Comparison of ENCODE assay signal across 1 cellular context in the genomic region with DNA sequence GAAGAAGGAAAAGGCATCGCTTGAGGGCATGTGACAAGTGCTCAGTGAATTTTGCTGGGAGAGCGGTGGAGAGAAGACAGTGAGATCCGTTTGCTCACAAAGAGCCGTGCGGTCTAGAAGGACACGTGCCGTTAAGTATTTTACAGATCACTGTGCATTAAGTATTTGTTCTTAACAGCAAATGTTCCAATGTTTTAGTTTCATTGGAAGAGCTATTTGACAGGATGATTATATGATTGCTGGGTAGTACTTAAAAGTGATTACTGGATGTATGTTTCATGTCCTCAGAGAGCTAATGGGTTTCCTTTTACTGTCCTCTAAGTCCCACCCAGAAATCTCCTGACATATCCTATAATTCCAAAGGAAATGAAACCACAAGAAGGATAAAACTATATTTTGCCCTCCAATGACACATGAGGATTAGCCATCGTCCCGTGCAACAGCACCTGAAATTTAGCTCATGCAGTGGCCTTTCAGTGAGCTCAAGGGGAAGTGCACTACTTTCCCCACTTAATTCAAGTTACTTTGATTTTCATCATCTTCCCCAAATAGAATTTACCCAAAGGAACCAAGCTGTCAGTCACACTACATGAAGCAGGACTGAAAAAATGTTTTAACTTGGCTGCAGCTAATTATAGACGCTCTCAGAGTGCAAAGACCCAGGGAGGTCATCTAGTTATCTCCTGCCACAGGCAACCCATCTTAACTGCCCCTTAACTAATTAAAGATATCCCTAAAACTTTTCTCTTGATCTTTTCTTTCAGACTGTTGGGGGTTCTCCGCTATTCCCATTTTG.
TF ChIP-seq lines count a peak whose summit lies in the region.

No MANE protein-coding gene starts in this region.

TF ChIP-seq in H1, 55 proteins besides CTCF, POLR2A, EP300 and RAD21 (continued from another document):
- TF ChIP-seq, protein P1, sequence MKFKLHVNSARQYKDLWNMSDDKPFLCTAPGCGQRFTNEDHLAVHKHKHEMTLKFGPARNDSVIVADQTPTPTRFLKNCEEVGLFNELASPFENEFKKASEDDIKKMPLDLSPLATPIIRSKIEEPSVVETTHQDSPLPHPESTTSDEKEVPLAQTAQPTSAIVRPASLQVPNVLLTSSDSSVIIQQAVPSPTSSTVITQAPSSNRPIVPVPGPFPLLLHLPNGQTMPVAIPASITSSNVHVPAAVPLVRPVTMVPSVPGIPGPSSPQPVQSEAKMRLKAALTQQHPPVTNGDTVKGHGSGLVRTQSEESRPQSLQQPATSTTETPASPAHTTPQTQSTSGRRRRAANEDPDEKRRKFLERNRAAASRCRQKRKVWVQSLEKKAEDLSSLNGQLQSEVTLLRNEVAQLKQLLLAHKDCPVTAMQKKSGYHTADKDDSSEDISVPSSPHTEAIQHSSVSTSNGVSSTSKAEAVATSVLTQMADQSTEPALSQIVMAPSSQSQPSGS (IDR thresholded peaks at IDR 0.05; ENCODE audit: low read length) = no peak
